ENCODE assay signal across 8 cellular contexts in genomic region chr17:37490022-37490587, GRCh38. TPM values are rescaled to one million over a fixed set of nuclear protein-coding genes. Genes with fewer than 3 reads are reported as not detected.
DNase-seq lines count a peak whose midpoint lies in the region; ATAC-seq and TF ChIP-seq lines count a peak whose summit lies in the region.

No MANE protein-coding gene starts in this region.

- CTCF ChIA-PET in AG04449 (lab: Yijun Ruan, JAX), result interaction anchor here (1.2 to 2.2 kb wide), 4 partner anchors 12 to 120 kb away, joined by 3 to 6 read pairs (median 5); partner anchors contain the start of gene SYNRG

- TF ChIP-seq CTCF in AG04449 (IDR thresholded peaks at IDR 0.05; ENCODE audit: insufficient read depth, low read length, missing control alignments), result peak; percentile 5
- TF ChIP-seq CTCF in epithelial cell of proximal tubule (conservative IDR thresholded peaks at IDR 0.05; ENCODE audit: low read depth, low read length), result no peak

- ATAC-seq in GM18502 (IDR thresholded peaks at IDR 0.05; ENCODE audit: poor library complexity, unreplicated experiment), result peak; percentile 52
- peak; percentile 34 for ATAC-seq in HG03039 (IDR thresholded peaks at IDR 0.05; ENCODE audit: unreplicated experiment)

- POLR2A ChIA-PET in AG04449 (lab: Yijun Ruan, JAX), result no interaction called here

- DNase-seq in AG04449 (ENCODE audit: low read depth, low spot score), result no peak
- DNase-seq in NCI-H748 (lab: John Stamatoyannopoulos, UW; ENCODE audit: unreplicated experiment), result peak; percentile 74
- peak; percentile 79 for DNase-seq in activated CD8-positive, alpha-beta memory T cell treated with anti-CD3 and anti-CD28 coated beads, Interleukin-2, amount 50 U/mL, for 4 hours
- DNase-seq in epithelial cell of proximal tubule (ENCODE audit: low read depth), result no peak
- DNase-seq in myocyte (ENCODE audit: low read depth), result peak; percentile 76
- peak; percentile 57 to 75 for DNase-seq in stimulated activated CD8-positive, alpha-beta memory T cell treated with anti-CD3 and anti-CD28 coated beads, Interleukin-7, amount 100 ng/mL, for 4 hours (ENCODE audit: low read depth in 2 of 2)

- H3K4me3 ChIP-seq in AG04449 (ENCODE audit: low read depth, low read length), result peak overlapping the region; percentile 89
- peak overlapping the region; percentile 66 for H3K4me3 ChIP-seq in epithelial cell of proximal tubule (ENCODE audit: low read depth, low read length)

RNA-seq across cellular contexts. Expression of gene DUSP14, which starts 0.4 kb away (rescaled TPM):
- total RNA-seq in epithelial cell of proximal tubule (29.2 and 87.7 TPM in 2 replicates), myocyte (40.4 and 80.2 TPM in 2 replicates)
- 56.9 TPM for polyA plus RNA-seq in myocyte (2012)

Comparison
In these comparisons a context has a peak if more than half of its experiments do, and no peak if none do; other contexts are left out.
1. DNase-seq: peak in NCI-H748 (single experiment), activated CD8-positive, alpha-beta memory T cell treated with anti-CD3 and anti-CD28 coated beads, Interleukin-2, amount 50 U/mL, for 4 hours (single experiment), myocyte (single experiment) and stimulated activated CD8-positive, alpha-beta memory T cell treated with anti-CD3 and anti-CD28 coated beads, Interleukin-7, amount 100 ng/mL, for 4 hours (2 of 2); none in AG04449 (single experiment) and epithelial cell of proximal tubule (single experiment).